ENCODE assay signal across 15 cellular contexts in genomic region chr4:83297548-83298260, GRCh38. TPM values are rescaled to one million over a fixed set of nuclear protein-coding genes. Genes with fewer than 3 reads are reported as not detected.
DNase-seq lines count a peak whose midpoint lies in the region; ATAC-seq lines count a peak whose summit lies in the region.
"Had no signal": no experiment of that assay in that cellular context is flagged by ENCODE, and none has a peak within 500 bp of the region (broad histone marks: within the 10 kb centered on the region; RNA-seq: fewer than 3 reads in every experiment).

No MANE protein-coding gene starts in this region.

- no peaks in the 10 kb centered on the region for H3K27me3 Mint-ChIP-seq in CD4-positive, CD25-positive, alpha-beta regulatory T cell

- in situ Hi-C loops in G401 (cut with HindIII; ENCODE audit: low sequenced_read_pairs) = no loop called here

- ATAC-seq in CD4-positive, CD25-positive, alpha-beta regulatory T cell (ENCODE audit: low read depth in 2 of 2) = peak; percentile 34 to 37
- peak; percentile 51 for ATAC-seq in GM18868 (IDR thresholded peaks at IDR 0.05; ENCODE audit: unreplicated experiment)
- ATAC-seq: left lung had no signal

- H3K9me3 Mint-ChIP-seq in CD4-positive, CD25-positive, alpha-beta regulatory T cell = no peaks in the 10 kb centered on the region

- peaks cover 9 to 19% (median 14%) of the 10 kb centered on the region in 4 donors for H3K4me1 Mint-ChIP-seq in CD4-positive, CD25-positive, alpha-beta regulatory T cell

- no peaks in the 10 kb centered on the region for H3K4me1 ChIP-seq in CD4-positive, CD25-positive, alpha-beta regulatory T cell (ENCODE audit: control insufficient read depth, insufficient read depth, low read length, poor library complexity, severe bottlenecking)
- H3K4me1 ChIP-seq: left lung, parathyroid adenoma, thyroid gland had no signal

- no peaks in the 10 kb centered on the region for H3K9me3 ChIP-seq in CD4-positive, CD25-positive, alpha-beta regulatory T cell (ENCODE audit: control insufficient read depth in 2 of 2, low read length in 2 of 2)
- H3K9me3 ChIP-seq: left lung, thyroid gland had no signal

- peaks cover 37% of the 10 kb centered on the region for H3K36me3 ChIP-seq in CD4-positive, CD25-positive, alpha-beta regulatory T cell (ENCODE audit: control insufficient read depth, insufficient read depth, low read length)
- H3K36me3 ChIP-seq: thyroid gland had no signal

- peak overlapping the region in 2 of 3 donors; percentile 5 to 15 for H3K27ac Mint-ChIP-seq in CD4-positive, CD25-positive, alpha-beta regulatory T cell

- peak overlapping the region in 1 of 4 donors; percentile 28 for H3K4me3 Mint-ChIP-seq in CD4-positive, CD25-positive, alpha-beta regulatory T cell

- H3K27ac ChIP-seq in CD4-positive, CD25-positive, alpha-beta regulatory T cell (ENCODE audit: insufficient read depth, low read length, poor library complexity, severe bottlenecking) = no peak overlapping the region
- H3K27ac ChIP-seq: left lung, parathyroid adenoma, thyroid gland had no signal

- no peaks in the 10 kb centered on the region for H3K27me3 ChIP-seq in CD4-positive, CD25-positive, alpha-beta regulatory T cell (ENCODE audit: control insufficient read depth, insufficient read depth, low read length)
- H3K27me3 ChIP-seq: left lung, thyroid gland had no signal

- H3K4me3 ChIP-seq in CD4-positive, CD25-positive, alpha-beta regulatory T cell (ENCODE audit: low read depth, low read length) = peak overlapping the region; percentile 1
- H3K4me3 ChIP-seq: left lung, thyroid gland had no signal

- DNase-seq in CD4-positive, CD25-positive, alpha-beta regulatory T cell = no peak
- DNase-seq in MV-4-11 (lab: John Stamatoyannopoulos, UW) (peak; percentile 47), G401 (ENCODE audit: low spot score) (no peak), activated gamma-delta T cell treated with Interleukin-2 at 50 U/mL for 16 hours (no peak), AG08396 (ENCODE audit: low spot score) (no peak), activated gamma-delta T cell (lab: John Stamatoyannopoulos, UW) (no peak)
- peak; percentile 3 for DNase-seq in central memory CD4-positive, alpha-beta T cell
- DNase-seq: AML-193, Karpas-422, left lung, NCI-H187 treated with DMSO at 0.1 percent for 48 hours, NCI-H510A, thyroid gland had no signal

- peaks cover 30% of the 10 kb centered on the region for H3K36me3 Mint-ChIP-seq in CD4-positive, CD25-positive, alpha-beta regulatory T cell

RNA-seq across cellular contexts. Expression of gene COQ2, which starts 13.1 kb away (rescaled TPM):
- 3.9 TPM for total RNA-seq in CD4-positive, CD25-positive, alpha-beta regulatory T cell
- polyA plus RNA-seq in CD4-positive, CD25-positive, alpha-beta regulatory T cell = 1 to 10 TPM; 5.8 to 8.8 (median 8.1) TPM
- total RNA-seq in G401 (2014; rRNA removed; shearing (Covaris generic)) = 43.3 and 46.1 TPM in 2 replicates

RNA-seq across cellular contexts. Expression of gene HPSE, which starts 36.9 kb away (rescaled TPM):
- 9.1 TPM for total RNA-seq in CD4-positive, CD25-positive, alpha-beta regulatory T cell
- polyA plus RNA-seq in CD4-positive, CD25-positive, alpha-beta regulatory T cell = 10 to 100 TPM in 2 of 4 donors, 1 to 10 TPM in 2; 8.3 to 14.0 (median 10.3) TPM
- total RNA-seq in G401 (2014; rRNA removed; shearing (Covaris generic)) = 0.18 and 1.3 TPM in 2 replicates

Comparison
In these comparisons a context has a peak if more than half of its experiments do, and no peak if none do; other contexts are left out.
1. DNase-seq: peak in MV-4-11 (single experiment) and central memory CD4-positive, alpha-beta T cell (single experiment); none in CD4-positive, CD25-positive, alpha-beta regulatory T cell (0 of 3), G401 (single experiment), activated gamma-delta T cell treated with Interleukin-2 at 50 U/mL for 16 hours (single experiment), AG08396 (single experiment) and activated gamma-delta T cell (single experiment).